In genomic region chr2:1910562-1911256, GRCh38 we compare ENCODE assay signal across 10 cellular contexts.
DNase-seq lines count a peak whose midpoint lies in the region; ATAC-seq and TF ChIP-seq lines count a peak whose summit lies in the region.
"Had no signal": no experiment of that assay in that cellular context is flagged by ENCODE, and none has a peak within 500 bp of the region (broad histone marks: within the 10 kb centered on the region; RNA-seq: fewer than 3 reads in every experiment).

No MANE protein-coding gene starts in this region.

- H3K9me3 Mint-ChIP-seq in activated naive CD4-positive, alpha-beta T cell treated with anti-CD3 and anti-CD28 coated beads for 36 hours, result no peaks in the 10 kb centered on the region

- H3K27ac Mint-ChIP-seq in activated naive CD4-positive, alpha-beta T cell treated with anti-CD3 and anti-CD28 coated beads for 36 hours, result no peak overlapping the region
- H3K27ac Mint-ChIP-seq: nephron progenitor cell had no signal

- intact Hi-C loops in activated naive CD4-positive, alpha-beta T cell treated with anti-CD3 and anti-CD28 coated beads for 36 hours (cut with micrococcal nuclease), result no loop called here

- DNase-seq in Ammon's horn (ENCODE audit: low spot score) (peak; percentile 82), G401 (ENCODE audit: low spot score) (peak; percentile 83), cardiac fibroblast (ENCODE audit: low read depth in 2 of 2) (peak; percentile 5 to 18), lung microvascular endothelial cell (ENCODE audit: low read depth in 2 of 2) (peak; percentile 24 to 58)
- no peak for DNase-seq in activated naive CD4-positive, alpha-beta T cell treated with anti-CD3 and anti-CD28 coated beads for 36 hours
- DNase-seq: DMS53, nephron progenitor cell had no signal

- no peak overlapping the region for H3K4me3 Mint-ChIP-seq in activated naive CD4-positive, alpha-beta T cell treated with anti-CD3 and anti-CD28 coated beads for 36 hours
- H3K4me3 Mint-ChIP-seq: nephron progenitor cell had no signal

- H3K4me1 Mint-ChIP-seq in activated naive CD4-positive, alpha-beta T cell treated with anti-CD3 and anti-CD28 coated beads for 36 hours (ENCODE audit: low read depth), result peaks cover 4% of the 10 kb centered on the region

- no peak for TF ChIP-seq CTCF in cardiac fibroblast (IDR thresholded peaks at IDR 0.05; ENCODE audit: low read depth, low read length)

- H3K4me3 ChIP-seq in cardiac fibroblast (replicated peaks in 1 of 2; ENCODE audit: low read depth in 2 of 2, low read length in 2 of 2), result no peak overlapping the region

- in situ Hi-C loops in G401 (cut with HindIII; ENCODE audit: low sequenced_read_pairs), result no loop called here

- H3K36me3 Mint-ChIP-seq in activated naive CD4-positive, alpha-beta T cell treated with anti-CD3 and anti-CD28 coated beads for 36 hours (ENCODE audit: low read depth), result no peaks in the 10 kb centered on the region

- CTCF ChIA-PET in activated naive CD4-positive, alpha-beta T cell treated with anti-CD3 and anti-CD28 coated beads for 36 hours (lab: Charles Lee), result interaction anchor here (0.5 kb wide), 1 partner anchor 21 kb away, joined by 4 read pairs; no protein-coding TSS in a partner anchor

- ATAC-seq in HG03442 (IDR thresholded peaks at IDR 0.05; ENCODE audit: unreplicated experiment) (no peak), HG02610 (IDR thresholded peaks at IDR 0.05; ENCODE audit: unreplicated experiment) (no peak), GM21529 (IDR thresholded peaks at IDR 0.05; ENCODE audit: unreplicated experiment) (no peak)

- H3K27me3 Mint-ChIP-seq in activated naive CD4-positive, alpha-beta T cell treated with anti-CD3 and anti-CD28 coated beads for 36 hours (ENCODE audit: low read depth), result peaks cover 7% of the 10 kb centered on the region
